In genomic region chr1:11862890-11863289, GRCh38 we compare ENCODE assay signal across 1 cellular context.
TF ChIP-seq lines count a peak whose summit lies in the region.

No MANE protein-coding gene starts in this region.

TF ChIP-seq in K562, 482 proteins besides CTCF, POLR2A, EP300 and RAD21:
- TF ChIP-seq ZNF384 (IDR thresholded peaks at IDR 0.05; ENCODE audit: low read depth, low read length) (peak; percentile 47; the same call in 1 of the 2 replicates), FOSL1 (tag; conservative IDR thresholded peaks at IDR 0.05) (peak; percentile 36; the same call in 1 of the 2 replicates), NFIC (IDR thresholded peaks at IDR 0.05) (peak; percentile 58), MNT (conservative IDR thresholded peaks at IDR 0.05) (no peak), JUND (IDR thresholded peaks at IDR 0.05; ENCODE audit: borderline replicate concordance, low read depth, low read length) (0 out of 2 replicates have a peak, but pooled peaks have one; percentile 19), JUND (tag; IDR thresholded peaks at IDR 0.05; ENCODE audit: borderline replicate concordance, low read depth, low read length) (no peak), BCOR (IDR thresholded peaks at IDR 0.05) (no peak)
- TF ChIP-seq, protein P1, sequence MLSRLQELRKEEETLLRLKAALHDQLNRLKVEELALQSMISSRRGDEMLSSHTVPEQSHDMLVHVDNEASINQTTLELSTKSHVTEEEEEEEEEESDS (CRISPR knock-in tag; IDR thresholded peaks at IDR 0.05), result no peak
